Comparison of ENCODE assay signal across 22 cellular contexts in the genomic region with DNA sequence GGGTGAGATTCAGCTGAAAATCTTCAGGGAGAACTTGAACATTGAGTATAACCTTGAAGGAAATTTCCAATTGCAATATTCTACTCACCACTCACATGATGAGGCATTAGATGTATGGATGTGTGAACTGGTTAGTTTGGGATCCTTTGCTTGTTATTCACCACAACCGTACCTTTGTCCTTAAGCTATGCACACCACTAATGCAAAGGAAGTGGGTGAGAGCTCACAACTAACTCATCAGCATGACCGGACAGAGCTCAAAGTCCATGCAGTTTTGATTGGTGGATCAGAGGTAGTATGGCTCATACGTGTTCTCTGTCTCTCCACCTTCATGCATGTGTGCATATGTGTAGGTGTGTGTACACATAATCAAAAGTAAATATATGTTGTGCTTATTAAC. TPM values are rescaled to one million over a fixed set of nuclear protein-coding genes. Genes with fewer than 3 reads are reported as not detected.
A peak's percentile ranks its signal among the peaks of the same experiment; 100 is the strongest.
DNase-seq lines count a peak whose midpoint lies in the region; ATAC-seq, FAIRE-seq and TF ChIP-seq lines count a peak whose summit lies in the region.
"Had no signal": no experiment of that assay in that cellular context is flagged by ENCODE, and none has a peak within 500 bp of the region (broad histone marks: within the 10 kb centered on the region; RNA-seq: fewer than 3 reads in every experiment).

No MANE protein-coding gene starts in this region.

- H3K4me1 ChIP-seq in Peyer's patch: peaks cover 0 to 9% (median 2%) of the 10 kb centered on the region in 4 donors
- peaks cover 0 to 19% (median 4%) of the 10 kb centered on the region in 4 donors for H3K4me1 ChIP-seq in transverse colon

- H3K27ac ChIP-seq in Peyer's patch (peak overlapping the region in 2 of 4 donors; percentile 17 to 79), transverse colon (no peak overlapping the region)
- H3K27ac ChIP-seq: GM23248 had no signal

- DNase-seq in Peyer's patch (peak in 1 of 3 donors; percentile 79), bronchial epithelial cell (ENCODE audit: low read depth) (peak; percentile 18), left colon (peak in 1 of 2 donors; percentile 30), transverse colon (peak; percentile 30), H7 (no peak), DMS 273 treated with DMSO at 0.1 percent for 48 hours (lab: John Stamatoyannopoulos, UW) (no peak)
- DNase-seq: C1 segment of cervical spinal cord; Calu3; CD4-positive, alpha-beta memory T cell; COR-L47; DMS79; EL; GDM1; GM23248; HFFc6 had no signal

- H3K36me3 ChIP-seq in Peyer's patch (no peaks in the 10 kb centered on the region), bronchial epithelial cell (ENCODE audit: control insufficient read depth, insufficient read depth, low read length) (no peaks in the 10 kb centered on the region), transverse colon (no peaks in the 10 kb centered on the region), H7 (replicated peaks; ENCODE audit: control insufficient read depth, insufficient read depth, low read length) (no peaks in the 10 kb centered on the region)
- H3K36me3 ChIP-seq: HAP-1 had no signal

- TF ChIP-seq EP300 in transverse colon (IDR thresholded peaks at IDR 0.05; ENCODE audit: low read depth): no peak

- in situ Hi-C loops in transverse colon (cut with MboI; ENCODE audit: low pct_ligation_motif_present in 1 of 4, low pct_unique_long_range_greater_than_20kb in 1 of 4, low sequenced_read_pairs in 3 of 4): loop anchor here in 1 of 4 donors (25.0 kb wide), 1 partner anchor 980 kb away; no protein-coding TSS in a partner anchor

- intact Hi-C loops in left colon (cut with DNase I, micrococcal nuclease): no loop called here
- intact Hi-C loops in transverse colon (cut with DNase I; ENCODE audit: low total_unique reads): no loop called here

- TF ChIP-seq CTCF in Peyer's patch (IDR thresholded peaks at IDR 0.05): no peak
- no peak for TF ChIP-seq CTCF in bronchial epithelial cell (IDR thresholded peaks at IDR 0.05; ENCODE audit: insufficient read depth, low read length, severe bottlenecking)
- no peak for TF ChIP-seq CTCF in transverse colon (IDR thresholded peaks at IDR 0.05)

- WGBS in transverse colon (ENCODE audit: low coverage in 1 of 2), 2 donors: 51 to 57% methylated on average over 2 to 3 of the region's 3 CpGs

- TF ChIP-seq POLR2A in Peyer's patch (IDR thresholded peaks at IDR 0.05) (peak; percentile 10 to 54), transverse colon (IDR thresholded peaks at IDR 0.05) (peak; percentile 41)

- H3K9me3 ChIP-seq in Peyer's patch (no peaks in the 10 kb centered on the region), transverse colon (no peaks in the 10 kb centered on the region)
- H3K9me3 ChIP-seq: HAP-1 had no signal

- ATAC-seq in left colon (peak; percentile 98), GM18520 (IDR thresholded peaks at IDR 0.05; ENCODE audit: unreplicated experiment) (no peak), GM21390 (IDR thresholded peaks at IDR 0.05; ENCODE audit: unreplicated experiment) (no peak)
- ATAC-seq: GM12878 had no signal

- H3K4me3 ChIP-seq in Peyer's patch: peak overlapping the region in 2 of 4 donors; percentile 26 to 32
- no peak overlapping the region for H3K4me3 ChIP-seq in bronchial epithelial cell (ENCODE audit: low read depth, low read length)
- no peak overlapping the region for H3K4me3 ChIP-seq in transverse colon
- H3K4me3 ChIP-seq in H7 (ENCODE audit: insufficient read depth, low read depth, low read length): no peak overlapping the region
- H3K4me3 ChIP-seq: GM12878, GM23248, HAP-1 had no signal

- H3K27me3 ChIP-seq in Peyer's patch (no peaks in the 10 kb centered on the region), bronchial epithelial cell (ENCODE audit: control insufficient read depth, insufficient read depth, low read length) (no peaks in the 10 kb centered on the region), transverse colon (no peaks in the 10 kb centered on the region), H7 (ENCODE audit: control insufficient read depth, insufficient read depth, low read length) (no peaks in the 10 kb centered on the region)

- no peak for FAIRE-seq in bronchial epithelial cell (lab: Jason Lieb, UNC)
- FAIRE-seq: GM12878, H1 had no signal

RNA-seq across cellular contexts. Expression of a gene that starts 43.5 kb away (rescaled TPM):
- total RNA-seq in Peyer's patch: not detected
- total RNA-seq in bronchial epithelial cell: not detected in 2 replicates
- not detected for total RNA-seq in left colon
- total RNA-seq in transverse colon: not detected
- total RNA-seq in H7 (2014; rRNA removed; shearing (Covaris generic)): not detected in 2 replicates
- total RNA-seq: A172; A673; Calu3; CD4-positive, alpha-beta memory T cell; GM12878; GM23248; H1 had no signal

Comparison
In these comparisons a context has a peak if more than half of its experiments do, and no peak if none do; other contexts are left out.
1. DNase-seq: peak in bronchial epithelial cell (single experiment) and transverse colon (single experiment); none in H7 (single experiment) and DMS 273 treated with DMSO at 0.1 percent for 48 hours (single experiment).